Comparison of ENCODE assay signal across 8 cellular contexts in the genomic region with DNA sequence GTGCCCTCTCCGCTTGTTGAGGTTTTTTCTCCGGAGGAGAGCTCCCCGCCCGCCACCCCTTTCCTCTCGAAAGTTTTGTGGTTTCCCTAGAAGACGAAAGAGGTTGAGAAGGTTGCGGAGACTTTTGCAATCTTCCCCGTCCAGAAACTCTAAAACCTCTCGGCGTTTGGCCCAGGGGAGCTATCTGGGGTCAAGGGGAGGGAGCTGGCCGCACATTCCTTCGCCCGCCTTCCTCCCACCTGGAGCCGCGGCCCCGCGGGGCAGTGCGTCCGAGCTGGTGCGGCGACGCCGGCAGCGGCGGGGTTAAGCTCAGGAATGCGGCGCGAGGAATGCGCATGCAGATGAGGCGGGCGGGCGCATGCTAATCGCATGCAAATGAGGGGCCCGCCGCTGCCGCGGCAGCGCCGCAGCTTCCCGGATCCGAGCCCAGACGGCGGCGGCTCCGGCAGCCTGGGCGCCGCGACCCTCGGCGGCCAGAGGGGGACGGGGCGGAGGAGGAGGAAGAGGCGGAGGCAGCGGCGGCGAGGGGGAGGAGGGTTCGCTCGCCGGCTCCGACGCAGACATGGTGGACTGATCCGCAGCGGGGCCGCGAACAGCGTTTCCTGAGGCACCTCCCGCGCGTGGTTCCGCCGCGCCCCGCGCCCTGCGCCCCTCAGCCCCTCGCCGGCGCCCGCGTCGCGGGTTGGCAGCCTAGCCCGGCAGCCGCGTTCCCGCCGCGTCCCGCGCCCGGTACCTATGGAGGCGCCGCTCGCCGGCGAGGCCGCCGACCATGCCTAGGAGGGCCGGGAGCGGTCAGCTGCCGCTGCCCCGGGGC. TPM values are rescaled to one million over a fixed set of nuclear protein-coding genes. Genes with fewer than 3 reads are reported as not detected.
A peak's percentile ranks its signal among the peaks of the same experiment; 100 is the strongest.
DNase-seq lines count a peak whose midpoint lies in the region; ATAC-seq and TF ChIP-seq lines count a peak whose summit lies in the region.

A gene (plus strand): TSS at position 535 of the 814 bp plus-strand sequence. CDS start 235 bp downstream, at position 770.

- peaks cover 18 to 41% (median 30%) of the 10 kb centered on the region in 4 donors for H3K4me1 ChIP-seq in stomach

- no peaks in the 10 kb centered on the region for H3K9me3 Mint-ChIP-seq in nephron progenitor cell

- H3K27me3 ChIP-seq in BJ (ENCODE audit: control insufficient read depth, insufficient read depth, low read length) (no peaks in the 10 kb centered on the region), stomach (peaks cover 0 to 28% (median 0%) of the 10 kb centered on the region in 3 donors)

- peak in 1 of 4 donors; percentile 36 for TF ChIP-seq POLR2A in stomach (IDR thresholded peaks at IDR 0.05)

- no peaks in the 10 kb centered on the region for H3K36me3 Mint-ChIP-seq in nephron progenitor cell (ENCODE audit: low read depth)

- H3K27ac Mint-ChIP-seq in nephron progenitor cell: peak within 1 kb of the TSS; percentile 97

- H3K9me3 ChIP-seq in SK-N-MC (ENCODE audit: low read depth, low read length) (no peaks in the 10 kb centered on the region), stomach (no peaks in the 10 kb centered on the region)

- intact Hi-C loops in stomach (cut with DNase I; ENCODE audit: low total_unique reads): no loop called here

- no peaks in the 10 kb centered on the region for H3K27me3 Mint-ChIP-seq in nephron progenitor cell (ENCODE audit: low read depth, poor library complexity)

- POLR2A ChIA-PET in BJ (lab: Charles Lee): interaction anchor here (0.6 to 1.0 kb wide), 6 partner anchors 9 to 565 kb away, joined by 3 to 6 read pairs (median 4); no protein-coding TSS in a partner anchor

- TF ChIP-seq EP300 in stomach (IDR thresholded peaks at IDR 0.05): no peak

- ATAC-seq in GM19467 (IDR thresholded peaks at IDR 0.05; ENCODE audit: unreplicated experiment): peak; percentile 67

- peak within 1 kb of the TSS; percentile 93 for H3K4me3 Mint-ChIP-seq in nephron progenitor cell

- H3K27ac ChIP-seq in SK-N-MC (peak within 1 kb of the TSS; percentile 91), stomach (peak within 1 kb of the TSS; percentile 92 to 98 (median 97))

- CTCF ChIA-PET in BJ (lab: Yijun Ruan, JAX): interaction anchor here (0.9 to 3.1 kb wide), 12 partner anchors 16 to 163 kb away, joined by 3 to 19 read pairs (median 4); no protein-coding TSS in a partner anchor

- DNase-seq in BJ (ENCODE audit: low read depth) (peak; percentile 55), HUDEP-2 (lab: John Stamatoyannopoulos, UW; ENCODE audit: unreplicated experiment in 76 of 76) (peak in 75 of 76 experiments; percentile 6 to 84 (median 66)), SK-N-MC (ENCODE audit: low read depth, low spot score) (no peak), foreskin melanocyte (peak; percentile 83), nephron progenitor cell (peak; percentile 94), stomach (peak; percentile 91)
- peak; percentile 71 for DNase-seq in activated naive CD4-positive, alpha-beta T cell treated with anti-CD3 and anti-CD28 coated beads, Interleukin-2, amount 50 U/mL, for 16 hours

- H3K4me3 ChIP-seq in BJ (ENCODE audit: low read depth, low read length) (peak within 1 kb of the TSS; percentile 95), SK-N-MC (peak within 1 kb of the TSS; percentile 97), stomach (peak within 1 kb of the TSS; percentile 73 to 90 (median 88))

- WGBS in stomach, 5 donors: 0 to 1% (median 0%) methylated on average over 60 to 102 of the region's 102 CpGs

- TF ChIP-seq CTCF in BJ (IDR thresholded peaks at IDR 0.05; ENCODE audit: insufficient read depth, low read depth, low read length) (no peak), nephron progenitor cell (IDR thresholded peaks at IDR 0.05) (no peak), stomach (IDR thresholded peaks at IDR 0.05) (peak in 2 of 7 experiments; percentile 11 to 26)

- no peaks in the 10 kb centered on the region for H3K36me3 ChIP-seq in BJ (ENCODE audit: control insufficient read depth, insufficient read depth, low read length)
- no peaks in the 10 kb centered on the region for H3K36me3 ChIP-seq in SK-N-MC (ENCODE audit: insufficient read depth, low read length)
- H3K36me3 ChIP-seq in stomach: no peaks in the 10 kb centered on the region

- H3K4me1 Mint-ChIP-seq in nephron progenitor cell: peaks cover 62% of the 10 kb centered on the region

- H3K9ac ChIP-seq in SK-N-MC (ENCODE audit: insufficient read length): peak within 1 kb of the TSS; percentile 88

RNA-seq across cellular contexts. Expression of the gene that starts here (rescaled TPM):
- polyA plus RNA-seq in BJ (2011; rRNA removed) (32.0 and 36.8 TPM in 2 replicates), stomach (1 to 10 TPM; 2.6 to 6.0 (median 4.9) TPM)
- polyA minus RNA-seq in BJ (2011; rRNA and poly(A)+ RNA removed): 20.9 and 25.0 TPM in 2 replicates
- total RNA-seq in stomach: 10 to 100 TPM; 30.9 to 59.1 (median 35.4) TPM
